10 cellular contexts compared by ENCODE assay signal in genomic region chr16:27428035-27428785, GRCh38. TPM values are rescaled to one million over a fixed set of nuclear protein-coding genes. Genes with fewer than 3 reads are reported as not detected.
A peak's percentile ranks its signal among the peaks of the same experiment; 100 is the strongest.
DNase-seq lines count a peak whose midpoint lies in the region; ATAC-seq and TF ChIP-seq lines count a peak whose summit lies in the region.
"Had no signal": no experiment of that assay in that cellular context is flagged by ENCODE, and none has a peak within 500 bp of the region (broad histone marks: within the 10 kb centered on the region; RNA-seq: fewer than 3 reads in every experiment).

No MANE protein-coding gene starts in this region.

- H3K36me3 ChIP-seq in CD8-positive, alpha-beta T cell (ENCODE audit: insufficient read depth, low read length): peaks cover 9% of the 10 kb centered on the region
- H3K36me3 ChIP-seq in GM23338 (ENCODE audit: insufficient read depth): no peaks in the 10 kb centered on the region
- no peaks in the 10 kb centered on the region for H3K36me3 ChIP-seq in thyroid gland

- H3K79me2 ChIP-seq in GM23338 (replicated peaks; ENCODE audit: insufficient read depth): no peaks in the 10 kb centered on the region

- no peaks in the 10 kb centered on the region for H3K9me3 Mint-ChIP-seq in CD8-positive, alpha-beta T cell
- H3K9me3 Mint-ChIP-seq in GM23338: peaks cover 17% of the 10 kb centered on the region
- H3K9me3 Mint-ChIP-seq in activated T-cell treated with anti-CD3 and anti-CD28 coated beads, Interleukin-2, amount 50 U/mL, for 4 hours: no peaks in the 10 kb centered on the region

- no peaks in the 10 kb centered on the region for H3K27me3 Mint-ChIP-seq in CD8-positive, alpha-beta T cell (ENCODE audit: low read depth)
- H3K27me3 Mint-ChIP-seq in GM23338 (ENCODE audit: insufficient read depth, low read depth, poor library complexity): peaks cover 13% of the 10 kb centered on the region
- H3K27me3 Mint-ChIP-seq in activated T-cell treated with anti-CD3 and anti-CD28 coated beads, Interleukin-2, amount 50 U/mL, for 4 hours (ENCODE audit: low read depth): no peaks in the 10 kb centered on the region

- H3K36me3 Mint-ChIP-seq in CD8-positive, alpha-beta T cell: peaks cover 72% of the 10 kb centered on the region
- no peaks in the 10 kb centered on the region for H3K36me3 Mint-ChIP-seq in GM23338 (ENCODE audit: low read depth)
- H3K36me3 Mint-ChIP-seq in activated T-cell treated with anti-CD3 and anti-CD28 coated beads, Interleukin-2, amount 50 U/mL, for 4 hours (ENCODE audit: insufficient read depth): peaks cover 51% of the 10 kb centered on the region
- H3K36me3 Mint-ChIP-seq: mesothelial cell of epicardium had no signal

- H3F3A ChIP-seq in GM23338 (replicated peaks; ENCODE audit: low read depth): no peaks in the 10 kb centered on the region

- H3K9me2 ChIP-seq in GM23338 (ENCODE audit: insufficient read depth): no peaks in the 10 kb centered on the region

- WGBS in thyroid gland, 2 donors: 89 to 100% methylated on average over 3 to 4 of the region's 4 CpGs

- peak in 4 of 7 experiments; percentile 7 to 45 (median 13) for DNase-seq in CD8-positive, alpha-beta T cell
- DNase-seq in GM23338 (ENCODE audit: low spot score): no peak
- peak; percentile 3 for DNase-seq in activated T-cell treated with anti-CD3 and anti-CD28 coated beads, Interleukin-2, amount 50 U/mL, for 4 hours
- DNase-seq in mesenteric fat pad (ENCODE audit: low spot score): peak; percentile 45
- DNase-seq in DMS79 treated with DMSO at 0.1 percent for 48 hours (lab: John Stamatoyannopoulos, UW): no peak
- DNase-seq in H4 (ENCODE audit: low spot score): no peak
- DNase-seq in thyroid gland: no peak
- DNase-seq: erythroblast had no signal

- no peak overlapping the region for H3K4me2 ChIP-seq in GM23338

- H3K4me1 Mint-ChIP-seq in CD8-positive, alpha-beta T cell (ENCODE audit: low read depth): peaks cover 67% of the 10 kb centered on the region
- H3K4me1 Mint-ChIP-seq in GM23338: no peaks in the 10 kb centered on the region
- H3K4me1 Mint-ChIP-seq in activated T-cell treated with anti-CD3 and anti-CD28 coated beads, Interleukin-2, amount 50 U/mL, for 4 hours (ENCODE audit: low read depth): peaks cover 70% of the 10 kb centered on the region

- no peak for TF ChIP-seq POLR2A in thyroid gland (IDR thresholded peaks at IDR 0.05)

- no peak for ATAC-seq in CD8-positive, alpha-beta T cell
- peak; percentile 50 for ATAC-seq in GM23338
- no peak for ATAC-seq in activated T-cell treated with anti-CD3 and anti-CD28 coated beads, Interleukin-2, amount 50 U/mL, for 4 hours
- ATAC-seq in GM18861 (IDR thresholded peaks at IDR 0.05; ENCODE audit: unreplicated experiment): no peak

- POLR2A ChIA-PET in CD8-positive, alpha-beta T cell (lab: Charles Lee): interaction anchor here (0.7 kb wide), 1 partner anchor 12 kb away, joined by 3 read pairs; no protein-coding TSS in a partner anchor

- no peaks in the 10 kb centered on the region for H3K9me3 ChIP-seq in CD8-positive, alpha-beta T cell (ENCODE audit: low read length)
- no peaks in the 10 kb centered on the region for H3K9me3 ChIP-seq in thyroid gland

- H3K27ac ChIP-seq in CD8-positive, alpha-beta T cell (ENCODE audit: low read depth, low read length): no peak overlapping the region
- H3K27ac ChIP-seq in GM23338 (ENCODE audit: low read depth) (no peak overlapping the region), thyroid gland (no peak overlapping the region)

- H3K27ac Mint-ChIP-seq in CD8-positive, alpha-beta T cell: no peak overlapping the region
- no peak overlapping the region for H3K27ac Mint-ChIP-seq in GM23338
- H3K27ac Mint-ChIP-seq: mesothelial cell of epicardium had no signal

- intact Hi-C loops in CD8-positive, alpha-beta T cell (cut with DNase I, micrococcal nuclease): no loop called here
- intact Hi-C loops in thyroid gland (cut with DNase I): no loop called here

- TF ChIP-seq CTCF in CD8-positive, alpha-beta T cell (IDR thresholded peaks at IDR 0.05): no peak
- TF ChIP-seq CTCF in GM23338 (conservative IDR thresholded peaks at IDR 0.05; ENCODE audit: low read depth in 2 of 2) (peak; percentile 38 to 42; a peak in 3 of 4 replicates), thyroid gland (IDR thresholded peaks at IDR 0.05) (no peak)

- H4K20me1 ChIP-seq in GM23338 (replicated peaks; ENCODE audit: insufficient read depth): no peaks in the 10 kb centered on the region

- no peaks in the 10 kb centered on the region for H3K27me3 ChIP-seq in CD8-positive, alpha-beta T cell (ENCODE audit: insufficient read depth, low read length)
- H3K27me3 ChIP-seq in GM23338 (ENCODE audit: insufficient read depth) (no peaks in the 10 kb centered on the region), thyroid gland (no peaks in the 10 kb centered on the region)

- H3K4me3 ChIP-seq in CD8-positive, alpha-beta T cell (ENCODE audit: low read depth, low read length): no peak overlapping the region
- H3K4me3 ChIP-seq in GM23338 (no peak overlapping the region), thyroid gland (replicated peaks in 1 of 3) (no peak overlapping the region)

- no peak overlapping the region for H3K4me3 Mint-ChIP-seq in CD8-positive, alpha-beta T cell
- H3K4me3 Mint-ChIP-seq in GM23338: no peak overlapping the region
- H3K4me3 Mint-ChIP-seq in activated T-cell treated with anti-CD3 and anti-CD28 coated beads, Interleukin-2, amount 50 U/mL, for 4 hours: no peak overlapping the region
- H3K4me3 Mint-ChIP-seq: mesothelial cell of epicardium had no signal

- no peak overlapping the region for H2AFZ ChIP-seq in GM23338

- H3K4me1 ChIP-seq in CD8-positive, alpha-beta T cell (ENCODE audit: insufficient read depth, low read length): peaks cover 22% of the 10 kb centered on the region
- H3K4me1 ChIP-seq in GM23338 (ENCODE audit: insufficient read depth) (no peaks in the 10 kb centered on the region), thyroid gland (no peaks in the 10 kb centered on the region)

- CTCF ChIA-PET in CD8-positive, alpha-beta T cell (lab: Charles Lee): interaction anchor here (0.6 to 1.4 kb wide), 4 partner anchors 9 to 249 kb away, joined by 3 read pairs; no protein-coding TSS in a partner anchor

TF ChIP-seq in GM23338, 12 proteins besides CTCF, POLR2A, EP300 and RAD21 (continues in another document):
- TF ChIP-seq JUNB (IDR thresholded peaks at IDR 0.05; ENCODE audit: unreplicated experiment) (no peak), EZH2 (IDR thresholded peaks at IDR 0.05; ENCODE audit: low read depth, unreplicated experiment) (no peak), NANOG (IDR thresholded peaks at IDR 0.05; ENCODE audit: borderline replicate concordance) (no peak), ETS1 (IDR thresholded peaks at IDR 0.05) (no peak), POLR2AphosphoS5 (IDR thresholded peaks at IDR 0.05; ENCODE audit: low read depth) (no peak), CREB1 (CRISPR knock-in tag; IDR thresholded peaks at IDR 0.05; ENCODE audit: low read depth) (no peak)

RNA-seq across cellular contexts. Expression of gene IL21R, which starts 26.2 kb away (rescaled TPM):
- 100 to 1,000 TPM; 113 to 121 TPM for total RNA-seq in CD8-positive, alpha-beta T cell
- 2.6 TPM in 2 replicates for total RNA-seq in GM23338 (2014; rRNA removed; shearing (Covaris generic))
- polyA plus RNA-seq in GM23338 (2016; fragmentation: Nextera tagmentation; extraction: Ambion mirVana): 0.42 and 0.83 TPM in 2 replicates
- total RNA-seq in activated T-cell treated with anti-CD3 and anti-CD28 coated beads, Interleukin-2, amount 50 U/mL, for 4 hours: 10 to 100 TPM; 90.7 to 94.9 (median 91.4) TPM
- total RNA-seq in mesenteric fat pad (0.22 TPM), thyroid gland (under 1 TPM; 0.11 to 0.88 (median 0.32) TPM)
- total RNA-seq in H4 (2014; rRNA removed; shearing (Covaris generic)): 1.0 and 2.2 TPM in 2 replicates

Comparison
In these comparisons a context has a peak if more than half of its experiments do, and no peak if none do; other contexts are left out.
1. DNase-seq: peak in CD8-positive, alpha-beta T cell (4 of 7), activated T-cell treated with anti-CD3 and anti-CD28 coated beads, Interleukin-2, amount 50 U/mL, for 4 hours (single experiment) and mesenteric fat pad (single experiment); none in GM23338 (single experiment), DMS79 treated with DMSO at 0.1 percent for 48 hours (single experiment), H4 (single experiment) and thyroid gland (0 of 2).
2. CTCF ChIP-seq: peak in GM23338 (2 of 2); none in CD8-positive, alpha-beta T cell (single experiment) and thyroid gland (0 of 6).
3. RNA of gene IL21R, which starts 26.2 kb away (total RNA-seq): 113 to 121 TPM in CD8-positive, alpha-beta T cell and 90.7 to 94.9 TPM in activated T-cell treated with anti-CD3 and anti-CD28 coated beads, Interleukin-2, amount 50 U/mL, for 4 hours; 2.6 TPM in GM23338, 1.0 to 2.2 TPM in H4, 0.11 to 0.88 TPM in thyroid gland and 0.22 TPM in mesenteric fat pad (single experiment); every median in the first group is over 10 times any median in the second.